ENCODE assay signal across 16 cellular contexts in genomic region chr7:20305726-20306125, GRCh38. TPM values are rescaled to one million over a fixed set of nuclear protein-coding genes. Genes with fewer than 3 reads are reported as not detected.
DNase-seq lines count a peak whose midpoint lies in the region; ATAC-seq and TF ChIP-seq lines count a peak whose summit lies in the region.
"Had no signal": no experiment of that assay in that cellular context is flagged by ENCODE, and none has a peak within 500 bp of the region (broad histone marks: within the 10 kb centered on the region; RNA-seq: fewer than 3 reads in every experiment).

No MANE protein-coding gene starts in this region.

- H2AK9ac ChIP-seq in IMR-90 (replicated peaks; ENCODE audit: low read depth, low read length, poor library complexity), result no peak overlapping the region

- dilution Hi-C loops in IMR-90 (cut with HindIII; ENCODE audit: low sequenced_read_pairs, unreplicated experiment), result no loop called here

- H3K4ac ChIP-seq in IMR-90 (ENCODE audit: low read depth, low read length), result no peak overlapping the region

- no peak overlapping the region for H3K4me3 Mint-ChIP-seq in activated B cell treated with CpG ODN at 0.5 μM for 24 hours
- H3K4me3 Mint-ChIP-seq in nephron, result no peak overlapping the region
- H3K4me3 Mint-ChIP-seq in activated naive CD8-positive, alpha-beta T cell treated with anti-CD3 and anti-CD28 coated beads for 36 hours, result no peak overlapping the region

- BruUV-seq in IMR-90 (replicated peaks; lab: Mats Ljungman, UMichigan), result no TSS peak

- no peak for ATAC-seq in IMR-90 (ENCODE audit: low read depth)
- no peak for ATAC-seq in activated B cell treated with CpG ODN at 0.5 μM for 24 hours (ENCODE audit: low read depth)
- ATAC-seq in left lung, result no peak
- ATAC-seq: HCT116 had no signal

- no peaks in the 10 kb centered on the region for H4K20me1 ChIP-seq in IMR-90 (ENCODE audit: insufficient read depth, low read length)

- no CpG with 5 or more reads among the region's 1 CpG for WGBS in IMR-90 (ENCODE audit: extremely low coverage in 2 of 2, insufficient read length in 1 of 2), 2 experiments

- TF ChIP-seq POLR2A in IMR-90 (IDR thresholded peaks at IDR 0.05; ENCODE audit: low read depth, low read length), result no peak

- no peak overlapping the region for H2AK5ac ChIP-seq in IMR-90 (ENCODE audit: low read depth, low read length)

- no peaks in the 10 kb centered on the region for H3K27me3 Mint-ChIP-seq in activated B cell treated with CpG ODN at 0.5 μM for 24 hours
- H3K27me3 Mint-ChIP-seq in nephron (ENCODE audit: low read depth), result no peaks in the 10 kb centered on the region
- peaks cover 10% of the 10 kb centered on the region for H3K27me3 Mint-ChIP-seq in activated naive CD8-positive, alpha-beta T cell treated with anti-CD3 and anti-CD28 coated beads for 36 hours

- H2AFZ ChIP-seq in IMR-90 (replicated peaks; ENCODE audit: low read length, poor library complexity), result no peak overlapping the region
- H2AFZ ChIP-seq: GM23248 had no signal

- TF ChIP-seq CTCF in GM12865 (IDR thresholded peaks at IDR 0.05; ENCODE audit: insufficient read depth, low read depth, low read length, missing control alignments) (no peak), IMR-90 (conservative IDR thresholded peaks at IDR 0.05; ENCODE audit: low read depth, low read length) (no peak), activated B cell treated with CpG ODN at 0.5 μM for 24 hours (IDR thresholded peaks at IDR 0.05) (no peak), nephron (IDR thresholded peaks at IDR 0.05; ENCODE audit: unreplicated experiment in 3 of 3) (no peak), left lung (IDR thresholded peaks at IDR 0.05) (no peak)

- H3K27ac ChIP-seq in IMR-90 (ENCODE audit: insufficient read depth, low read length) (no peak overlapping the region), left lung (no peak overlapping the region)
- H3K27ac ChIP-seq: GM23248 had no signal

- peaks cover 2% of the 10 kb centered on the region; the same call in 1 of the 2 replicates for H3K9me1 ChIP-seq in IMR-90 (ENCODE audit: insufficient read depth, low read length)

- H3K9me3 Mint-ChIP-seq in activated B cell treated with CpG ODN at 0.5 μM for 24 hours (no peaks in the 10 kb centered on the region), nephron (no peaks in the 10 kb centered on the region)
- H3K9me3 Mint-ChIP-seq in activated naive CD8-positive, alpha-beta T cell treated with anti-CD3 and anti-CD28 coated beads for 36 hours, result no peaks in the 10 kb centered on the region

- CTCF ChIA-PET in IMR-90 (lab: Yijun Ruan, JAX), result interaction anchor here (0.7 kb wide), 1 partner anchor 481 kb away, joined by 4 read pairs; no protein-coding TSS in a partner anchor
- CTCF ChIA-PET in activated B cell treated with CpG ODN at 0.5 μM for 24 hours (lab: Charles Lee), result interaction anchor here (0.7 to 1.5 kb wide), 3 partner anchors 90 to 146 kb away, joined by 3 to 5 read pairs (median 4); no protein-coding TSS in a partner anchor

- no peaks in the 10 kb centered on the region for H3K9me3 ChIP-seq in IMR-90 (ENCODE audit: control insufficient read depth, insufficient read depth, low read length)
- no peaks in the 10 kb centered on the region for H3K9me3 ChIP-seq in left lung

- H3K36me3 ChIP-seq in IMR-90 (ENCODE audit: control insufficient read depth, insufficient read depth, low read length) (no peaks in the 10 kb centered on the region), left lung (no peaks in the 10 kb centered on the region)

- H3K27me3 ChIP-seq in IMR-90 (ENCODE audit: control insufficient read depth, insufficient read depth, low read length) (no peaks in the 10 kb centered on the region), left lung (no peaks in the 10 kb centered on the region)

- H2BK15ac ChIP-seq in IMR-90 (ENCODE audit: low read depth, low read length), result no peak overlapping the region

- H3K4me3 ChIP-seq in GM12865 (ENCODE audit: low read depth, low read length) (peak overlapping the region; percentile 1; the same call in 1 of the 2 replicates), IMR-90 (ENCODE audit: insufficient read depth, low read depth, low read length) (no peak overlapping the region), left lung (no peak overlapping the region)
- H3K4me3 ChIP-seq: GM23248 had no signal

- H2BK20ac ChIP-seq in IMR-90 (ENCODE audit: low read depth, low read length), result no peak overlapping the region

- H3K9ac ChIP-seq in IMR-90 (ENCODE audit: low read depth, low read length), result no peak overlapping the region
- H3K9ac ChIP-seq: GM23248 had no signal

- H3K23ac ChIP-seq in IMR-90 (ENCODE audit: low read depth, low read length), result no peak overlapping the region

- no peak overlapping the region for H3K4me2 ChIP-seq in IMR-90 (ENCODE audit: low read depth, low read length)

- H4K8ac ChIP-seq in IMR-90 (ENCODE audit: low read depth in 2 of 2, low read length in 2 of 2), result no peak overlapping the region

- intact Hi-C loops in IMR-90 (cut with micrococcal nuclease), result loop anchor here (5.0 kb wide), 1 partner anchor 133 kb away; no protein-coding TSS in a partner anchor
- intact Hi-C loops in activated B cell treated with CpG ODN at 0.5 μM for 24 hours (cut with micrococcal nuclease), result no loop called here
- intact Hi-C loops in left lung (cut with DNase I), result no loop called here

- no peaks in the 10 kb centered on the region for H3K79me1 ChIP-seq in IMR-90 (ENCODE audit: low read depth in 1 of 2, low read length in 2 of 2)

- H3K4me1 ChIP-seq in IMR-90 (ENCODE audit: control insufficient read depth, insufficient read depth, low read length), result peaks cover 3% of the 10 kb centered on the region; the same call in 1 of the 2 replicates
- H3K4me1 ChIP-seq in left lung, result peaks cover 0 to 1% of the 10 kb centered on the region in 2 donors

- no peak overlapping the region for H3K18ac ChIP-seq in IMR-90 (ENCODE audit: low read depth, low read length)

- TF ChIP-seq RAD21 in IMR-90 (IDR thresholded peaks at IDR 0.05; ENCODE audit: low read length), result no peak

- no peaks in the 10 kb centered on the region for H3K36me3 Mint-ChIP-seq in activated B cell treated with CpG ODN at 0.5 μM for 24 hours (ENCODE audit: low read depth)
- no peaks in the 10 kb centered on the region for H3K36me3 Mint-ChIP-seq in nephron (ENCODE audit: low read depth)
- H3K36me3 Mint-ChIP-seq in activated naive CD8-positive, alpha-beta T cell treated with anti-CD3 and anti-CD28 coated beads for 36 hours, result no peaks in the 10 kb centered on the region

- 0 out of 2 replicates have a peak overlapping the region, but pooled peaks have one; percentile 32 for H4K91ac ChIP-seq in IMR-90 (ENCODE audit: insufficient read depth, low read depth, low read length)

- H3K4me1 Mint-ChIP-seq in activated B cell treated with CpG ODN at 0.5 μM for 24 hours, result peaks cover 34% of the 10 kb centered on the region
- H3K4me1 Mint-ChIP-seq in nephron, result peaks cover 20% of the 10 kb centered on the region
- H3K4me1 Mint-ChIP-seq in activated naive CD8-positive, alpha-beta T cell treated with anti-CD3 and anti-CD28 coated beads for 36 hours, result peaks cover 2% of the 10 kb centered on the region

- no peak overlapping the region for H2BK120ac ChIP-seq in IMR-90 (ENCODE audit: low read depth, low read length)

- no peak overlapping the region for H2BK5ac ChIP-seq in IMR-90 (ENCODE audit: low read depth, low read length, poor library complexity, severe bottlenecking)

- H3K14ac ChIP-seq in IMR-90 (replicated peaks; ENCODE audit: low read depth, low read length), result no peak overlapping the region

- DNase-seq in GM12865 (ENCODE audit: low read depth) (no peak), IMR-90 (no peak), activated B cell treated with CpG ODN at 0.5 μM for 24 hours (no peak), left lung (no peak), GM03348 (ENCODE audit: low spot score) (no peak)
- DNase-seq in activated naive CD8-positive, alpha-beta T cell treated with anti-CD3 and anti-CD28 coated beads for 36 hours, result no peak
- DNase-seq: DMS 273 treated with DMSO at 0.1 percent for 48 hours, GM23248, NCI-H1105 treated with DMSO at 0.1 percent for 48 hours, NCI-H1694 treated with DMSO at 0.1 percent for 48 hours, NCI-H2107, NCI-H510A, NCI-H748 treated with DMSO at 0.1 percent for 48 hours had no signal

- H3K27ac Mint-ChIP-seq in activated B cell treated with CpG ODN at 0.5 μM for 24 hours, result peak overlapping the region; percentile 51
- peak overlapping the region; percentile 76 to 94 (median 92) for H3K27ac Mint-ChIP-seq in nephron
- H3K27ac Mint-ChIP-seq in activated naive CD8-positive, alpha-beta T cell treated with anti-CD3 and anti-CD28 coated beads for 36 hours, result no peak overlapping the region

- no peak overlapping the region for H3K56ac ChIP-seq in IMR-90 (ENCODE audit: extremely low read depth, insufficient read depth, low read length)

- POLR2A ChIA-PET in IMR-90 (lab: Charles Lee; ENCODE audit: unreplicated experiment), result no interaction called here
- POLR2A ChIA-PET in activated B cell treated with CpG ODN at 0.5 μM for 24 hours (lab: Charles Lee), result interaction anchor here (0.9 to 1.0 kb wide), 2 partner anchors 9 to 85 kb away, joined by 3 to 4 read pairs; no protein-coding TSS in a partner anchor

- in situ Hi-C loops in IMR-90 (cut with MboI; ENCODE audit: low sequenced_read_pairs), result loop anchor here (25.0 kb wide), 1 partner anchor 543 kb away; the partner anchor contains the start of gene TMEM196

- no peak overlapping the region for H4K5ac ChIP-seq in IMR-90 (ENCODE audit: low read depth, low read length)

TF ChIP-seq in IMR-90, 13 proteins besides CTCF, POLR2A, EP300 and RAD21 (continues in another document):
- TF ChIP-seq USF2 (IDR thresholded peaks at IDR 0.05; ENCODE audit: low read depth, low read length) (no peak), SMC3 (IDR thresholded peaks at IDR 0.05; ENCODE audit: low read depth, low read length) (no peak), CEBPB (IDR thresholded peaks at IDR 0.05; ENCODE audit: low read depth, low read length) (no peak), CHD1 (IDR thresholded peaks at IDR 0.05; ENCODE audit: low read depth, low read length) (no peak), RCOR1 (IDR thresholded peaks at IDR 0.05; ENCODE audit: insufficient replicate concordance, low read length) (no peak), MAFK (IDR thresholded peaks at IDR 0.05; ENCODE audit: low read depth, low read length) (no peak)

RNA-seq across cellular contexts. Expression of gene ITGB8, which starts 25.0 kb away (rescaled TPM):
- total RNA-seq in IMR-90 (2012; rRNA removed) (10.2 and 10.8 TPM in 2 replicates), activated B cell treated with CpG ODN at 0.5 μM for 24 hours (0.75 and 1.3 TPM in 2 replicates), left lung (10 to 100 TPM; 11.0 to 14.2 TPM)
- 1.9 and 2.6 TPM in 2 replicates for polyA plus RNA-seq in IMR-90 (2012; rRNA removed)
- 1.6 and 1.7 TPM in 2 replicates for polyA plus RNA-seq in IMR-90 (2012; cell fraction: cytosol; rRNA removed)
- 4.3 and 10.5 TPM in 2 replicates for polyA plus RNA-seq in IMR-90 (2012; cell fraction: nucleus; rRNA removed; ENCODE audit: low replicate concordance)
- total RNA-seq in activated naive CD8-positive, alpha-beta T cell treated with anti-CD3 and anti-CD28 coated beads for 36 hours, result not detected
- total RNA-seq: T-helper 2 cell treated with Interferon-gamma antibody and Interleukin-4, amounts not matched to agents 100 ng/mL and 5 ng/mL, for 36 hours had no signal
